Comparison of ENCODE assay signal across 20 cellular contexts in the genomic region with DNA sequence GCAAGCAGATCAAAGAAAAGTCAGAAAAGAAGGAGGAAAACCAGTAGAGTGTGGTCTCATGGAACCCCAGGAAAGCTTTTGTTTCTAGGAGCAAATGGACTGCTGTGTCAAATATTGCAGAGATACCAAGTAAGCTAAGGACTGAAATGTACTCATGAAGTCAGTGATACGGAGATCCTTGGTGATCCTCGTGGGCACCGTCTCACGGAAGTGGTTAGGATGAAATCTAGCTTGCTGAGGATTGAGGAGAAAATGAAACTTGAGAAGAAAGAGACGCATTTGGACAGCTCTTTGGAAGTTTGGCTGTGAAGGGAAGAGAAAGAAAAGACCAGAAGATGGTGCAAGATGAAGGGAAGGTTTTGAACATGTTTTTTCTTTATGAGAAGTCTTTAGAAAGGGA.
DNase-seq lines count a peak whose midpoint lies in the region; ATAC-seq, FAIRE-seq and TF ChIP-seq lines count a peak whose summit lies in the region.
"Had no signal": no experiment of that assay in that cellular context is flagged by ENCODE, and none has a peak within 500 bp of the region (broad histone marks: within the 10 kb centered on the region; RNA-seq: fewer than 3 reads in every experiment).

No MANE protein-coding gene starts in this region.

- TF ChIP-seq EP300 in GM12878 (IDR thresholded peaks at IDR 0.05; ENCODE audit: borderline replicate concordance in 1 of 2, control insufficient read depth in 1 of 2, low read depth in 2 of 2, low read length in 2 of 2), result no peak
- no peak for TF ChIP-seq EP300 in esophagus muscularis mucosa (IDR thresholded peaks at IDR 0.05)

- RAD21 ChIA-PET in GM12878 (lab: Charles Lee; ENCODE audit: unreplicated experiment), result interaction anchor here (0.7 to 2.6 kb wide), 7 partner anchors 9 to 107 kb away, joined by 3 to 10 read pairs (median 4); no protein-coding TSS in a partner anchor

- H3K27ac Mint-ChIP-seq in activated naive CD4-positive, alpha-beta T cell treated with anti-CD3 and anti-CD28 coated beads, Interleukin-2, amount 50 U/mL, for 24 hours, result peak overlapping the region; percentile 33
- H3K27ac Mint-ChIP-seq: dendritic cell treated with granulocyte-macrophage colony-stimulating factor and Interleukin-4, amounts not matched to agents 40 ng/mL and 50 ng/mL, for 4 days had no signal

- H3K36me3 ChIP-seq in GM12878 (ENCODE audit: control insufficient read depth in 2 of 2, insufficient read depth in 2 of 2, low read length in 1 of 2) (no peaks in the 10 kb centered on the region), esophagus muscularis mucosa (no peaks in the 10 kb centered on the region)
- H3K36me3 ChIP-seq: gastrocnemius medialis had no signal

- TF ChIP-seq CTCF in GM12878 (IDR thresholded peaks at IDR 0.05 in 2 of 3, conservative IDR thresholded peaks at IDR 0.05 in 1 of 3; ENCODE audit: control insufficient read depth in 2 of 3, extremely low read depth in 1 of 3, insufficient read depth in 1 of 3, low read depth in 3 of 3, low read length in 3 of 3) (no peak), esophagus muscularis mucosa (IDR thresholded peaks at IDR 0.05) (no peak)

- in situ Hi-C loops in GM12878 (cut with MboI), result no loop called here

- POLR2A ChIA-PET in GM12878 (lab: Charles Lee), result interaction anchor here (0.6 to 0.9 kb wide), 4 partner anchors 10 to 206 kb away, joined by 3 to 4 read pairs (median 3); no protein-coding TSS in a partner anchor

- no peaks in the 10 kb centered on the region for H3K36me3 Mint-ChIP-seq in activated naive CD4-positive, alpha-beta T cell treated with anti-CD3 and anti-CD28 coated beads, Interleukin-2, amount 50 U/mL, for 24 hours

- 1% methylated on average over 5 of the region's 5 CpGs for WGBS in GM12878 (ENCODE audit: insufficient coverage, insufficient replicate concordance, low lambda C conversion rate, missing lambda C conversion rate)
- WGBS in esophagus muscularis mucosa, result 79% methylated on average over 5 of the region's 5 CpGs

- H3K9me3 Mint-ChIP-seq in activated naive CD4-positive, alpha-beta T cell treated with anti-CD3 and anti-CD28 coated beads, Interleukin-2, amount 50 U/mL, for 24 hours, result no peaks in the 10 kb centered on the region
- H3K9me3 Mint-ChIP-seq: dendritic cell treated with granulocyte-macrophage colony-stimulating factor and Interleukin-4, amounts not matched to agents 40 ng/mL and 50 ng/mL, for 4 days had no signal

- no peak for FAIRE-seq in GM12878 (lab: Jason Lieb, UNC)
- FAIRE-seq in RCC 7860 (lab: Jason Lieb, UNC), result no peak

- TF ChIP-seq POLR2A in GM12878 (IDR thresholded peaks at IDR 0.05; ENCODE audit: low read depth, low read length) (no peak), esophagus muscularis mucosa (IDR thresholded peaks at IDR 0.05; ENCODE audit: low read depth) (no peak)

- peak overlapping the region; percentile 32 for H2AFZ ChIP-seq in GM12878 (ENCODE audit: control insufficient read depth, low read depth, low read length)

- intact Hi-C loops in GM12878 (cut with micrococcal nuclease; ENCODE audit: unreplicated experiment), result no loop called here
- intact Hi-C loops in esophagus muscularis mucosa (cut with DNase I), result no loop called here

- ATAC-seq in GM12878 (peak; percentile 14; the same call in 1 of the 3 replicates), GM21737 (IDR thresholded peaks at IDR 0.05; ENCODE audit: unreplicated experiment) (no peak)
- ATAC-seq: body of pancreas, gastrocnemius medialis, left lobe of liver, right cardiac atrium had no signal

- SMC1A ChIA-PET in GM12878 (lab: Charles Lee; ENCODE audit: uncharacterized antibody, unreplicated experiment), result interaction anchor here (0.8 to 7.1 kb wide), 13 partner anchors 9 to 150 kb away, joined by 3 to 54 read pairs (median 4); no protein-coding TSS in a partner anchor

- H3K79me2 ChIP-seq in GM12878 (ENCODE audit: control insufficient read depth, insufficient read depth, low read length), result no peaks in the 10 kb centered on the region

- H3K9ac ChIP-seq in GM12878 (ENCODE audit: control insufficient read depth, insufficient read depth, low read length), result no peak overlapping the region

- H3K27me3 Mint-ChIP-seq in activated naive CD4-positive, alpha-beta T cell treated with anti-CD3 and anti-CD28 coated beads, Interleukin-2, amount 50 U/mL, for 24 hours, result no peaks in the 10 kb centered on the region

- H3K4me1 ChIP-seq in GM12878 (ENCODE audit: control insufficient read depth, insufficient read depth, low read length), result peaks cover 18% of the 10 kb centered on the region
- peaks cover 0 to 9% (median 8%) of the 10 kb centered on the region in 4 donors for H3K4me1 ChIP-seq in esophagus muscularis mucosa
- H3K4me1 ChIP-seq: body of pancreas, gastrocnemius medialis had no signal

- no TSS peak for BruUV-seq in GM12878 (replicated peaks; lab: Mats Ljungman, UMichigan)

- no peak for TF ChIP-seq RAD21 in GM12878 (IDR thresholded peaks at IDR 0.05; ENCODE audit: insufficient read depth, low read depth, low read length)

- H3K4me1 Mint-ChIP-seq in activated naive CD4-positive, alpha-beta T cell treated with anti-CD3 and anti-CD28 coated beads, Interleukin-2, amount 50 U/mL, for 24 hours, result peaks cover 24% of the 10 kb centered on the region

- H3K9me3 ChIP-seq in GM12878 (replicated peaks; ENCODE audit: control insufficient read depth, insufficient read depth, low read length) (no peaks in the 10 kb centered on the region), esophagus muscularis mucosa (no peaks in the 10 kb centered on the region)
- H3K9me3 ChIP-seq: body of pancreas, Caco-2, gastrocnemius medialis had no signal

- peak overlapping the region; percentile 41 for H3K4me2 ChIP-seq in GM12878 (ENCODE audit: control insufficient read depth, insufficient read depth)

- CTCF ChIA-PET in GM12878 (lab: Yijun Ruan, JAX), result interaction anchor here (0.6 to 1.8 kb wide), 4 partner anchors 9 to 394 kb away, joined by 3 to 9 read pairs (median 4); no protein-coding TSS in a partner anchor

- H3K4me3 ChIP-seq in GM12878 (no peak overlapping the region), esophagus muscularis mucosa (no peak overlapping the region)
- H3K4me3 ChIP-seq: body of pancreas, gastrocnemius medialis had no signal

- H3K4me3 Mint-ChIP-seq in activated naive CD4-positive, alpha-beta T cell treated with anti-CD3 and anti-CD28 coated beads, Interleukin-2, amount 50 U/mL, for 24 hours, result no peak overlapping the region
- H3K4me3 Mint-ChIP-seq: dendritic cell treated with granulocyte-macrophage colony-stimulating factor and Interleukin-4, amounts not matched to agents 40 ng/mL and 50 ng/mL, for 4 days had no signal

- DNase-seq in activated naive CD4-positive, alpha-beta T cell treated with anti-CD3 and anti-CD28 coated beads, Interleukin-2, amount 50 U/mL, for 16 hours, result no peak
- DNase-seq in OCI-M1 (lab: John Stamatoyannopoulos, UW) (peak; percentile 53), GM12878 (ENCODE audit: low read depth, low spot score) (no peak), esophagus muscularis mucosa (ENCODE audit: extremely low spot score) (no peak), midbrain (lab: John Stamatoyannopoulos, UW) (no peak), RCC 7860 (ENCODE audit: low spot score) (no peak)
- DNase-seq: activated effector memory CD4-positive, alpha-beta T cell treated with anti-CD3 and anti-CD28 coated beads, Interleukin-2, amount 50 U/mL, for 16 hours; body of pancreas; Caco-2; gastrocnemius medialis; NCI-H1092; NCI-H2081 treated with DMSO at 0.1 percent for 48 hours; NCI-H526; right cardiac atrium; substantia nigra had no signal

- peak overlapping the region; percentile 26 for H3K27ac ChIP-seq in GM12878 (ENCODE audit: control insufficient read depth, insufficient read depth)
- H3K27ac ChIP-seq in esophagus muscularis mucosa (replicated peaks in 1 of 4), result no peak overlapping the region
- H3K27ac ChIP-seq: body of pancreas, epithelial cell of prostate, gastrocnemius medialis had no signal

- no peaks in the 10 kb centered on the region for H3K27me3 ChIP-seq in GM12878 (replicated peaks in 1 of 2; ENCODE audit: control insufficient read depth in 2 of 2, insufficient read depth in 2 of 2, low read length in 1 of 2)
- peaks cover 0 to 5% (median 0%) of the 10 kb centered on the region in 4 donors for H3K27me3 ChIP-seq in esophagus muscularis mucosa
- H3K27me3 ChIP-seq: body of pancreas had no signal

- H4K20me1 ChIP-seq in GM12878 (ENCODE audit: control insufficient read depth, insufficient read depth), result no peaks in the 10 kb centered on the region

TF ChIP-seq in GM12878, 131 proteins besides CTCF, POLR2A, EP300 and RAD21 (continues in another document):
- TF ChIP-seq, protein P1, sequence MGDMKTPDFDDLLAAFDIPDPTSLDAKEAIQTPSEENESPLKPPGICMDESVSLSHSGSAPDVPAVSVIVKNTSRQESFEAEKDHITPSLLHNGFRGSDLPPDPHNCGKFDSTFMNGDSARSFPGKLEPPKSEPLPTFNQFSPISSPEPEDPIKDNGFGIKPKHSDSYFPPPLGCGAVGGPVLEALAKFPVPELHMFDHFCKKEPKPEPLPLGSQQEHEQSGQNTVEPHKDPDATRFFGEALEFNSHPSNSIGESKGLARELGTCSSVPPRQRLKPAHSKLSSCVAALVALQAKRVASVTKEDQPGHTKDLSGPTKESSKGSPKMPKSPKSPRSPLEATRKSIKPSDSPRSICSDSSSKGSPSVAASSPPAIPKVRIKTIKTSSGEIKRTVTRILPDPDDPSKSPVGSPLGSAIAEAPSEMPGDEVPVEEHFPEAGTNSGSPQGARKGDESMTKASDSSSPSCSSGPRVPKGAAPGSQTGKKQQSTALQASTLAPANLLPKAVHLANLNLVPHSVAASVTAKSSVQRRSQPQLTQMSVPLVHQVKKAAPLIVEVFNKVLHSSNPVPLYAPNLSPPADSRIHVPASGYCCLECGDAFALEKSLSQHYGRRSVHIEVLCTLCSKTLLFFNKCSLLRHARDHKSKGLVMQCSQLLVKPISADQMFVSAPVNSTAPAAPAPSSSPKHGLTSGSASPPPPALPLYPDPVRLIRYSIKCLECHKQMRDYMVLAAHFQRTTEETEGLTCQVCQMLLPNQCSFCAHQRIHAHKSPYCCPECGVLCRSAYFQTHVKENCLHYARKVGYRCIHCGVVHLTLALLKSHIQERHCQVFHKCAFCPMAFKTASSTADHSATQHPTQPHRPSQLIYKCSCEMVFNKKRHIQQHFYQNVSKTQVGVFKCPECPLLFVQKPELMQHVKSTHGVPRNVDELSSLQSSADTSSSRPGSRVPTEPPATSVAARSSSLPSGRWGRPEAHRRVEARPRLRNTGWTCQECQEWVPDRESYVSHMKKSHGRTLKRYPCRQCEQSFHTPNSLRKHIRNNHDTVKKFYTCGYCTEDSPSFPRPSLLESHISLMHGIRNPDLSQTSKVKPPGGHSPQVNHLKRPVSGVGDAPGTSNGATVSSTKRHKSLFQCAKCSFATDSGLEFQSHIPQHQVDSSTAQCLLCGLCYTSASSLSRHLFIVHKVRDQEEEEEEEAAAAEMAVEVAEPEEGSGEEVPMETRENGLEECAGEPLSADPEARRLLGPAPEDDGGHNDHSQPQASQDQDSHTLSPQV (IDR thresholded peaks at IDR 0.05), result no peak
- 0 out of 2 replicates have a peak, but pooled peaks have one; percentile 4 for TF ChIP-seq SMC3 (IDR thresholded peaks at IDR 0.05; ENCODE audit: borderline replicate concordance, low read length)
- TF ChIP-seq IKZF2 (IDR thresholded peaks at IDR 0.05), result peak; percentile 25 to 29; a peak in 2 of 4 replicates
- peak; percentile 41; the same call in 1 of the 2 replicates for TF ChIP-seq RUNX3 (IDR thresholded peaks at IDR 0.05; ENCODE audit: low read length)
- no peak for TF ChIP-seq SMAD5 (IDR thresholded peaks at IDR 0.05; ENCODE audit: low read depth)
- no peak for TF ChIP-seq ZNF24 (IDR thresholded peaks at IDR 0.05)
